In the genomic region with DNA sequence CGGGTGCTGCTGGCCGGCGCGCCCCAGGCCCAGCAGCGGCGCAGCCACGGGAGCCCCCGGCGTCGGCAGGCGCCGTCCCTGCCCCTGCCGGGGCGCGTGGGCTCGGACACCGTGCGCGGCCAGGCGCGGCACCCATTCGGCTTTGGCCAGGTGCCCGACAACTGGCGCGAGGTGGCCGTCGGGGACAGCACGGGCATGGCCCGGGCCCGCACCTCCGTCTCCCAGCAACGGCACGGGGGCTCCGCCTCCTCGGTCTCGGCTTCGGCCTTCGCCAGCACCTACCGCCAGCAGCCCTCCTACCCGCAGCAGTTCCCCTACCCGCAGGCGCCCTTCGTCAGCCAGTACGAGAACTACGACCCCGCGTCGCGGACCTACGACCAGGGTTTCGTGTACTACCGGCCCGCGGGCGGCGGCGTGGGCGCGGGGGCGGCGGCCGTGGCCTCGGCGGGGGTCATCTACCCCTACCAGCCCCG, we compare ENCODE assay signal across 8 cellular contexts. TPM values are rescaled to one million over a fixed set of nuclear protein-coding genes. Genes with fewer than 3 reads are reported as not detected.
DNase-seq lines count a peak whose midpoint lies in the region; ATAC-seq, FAIRE-seq and TF ChIP-seq lines count a peak whose summit lies in the region.

No MANE protein-coding gene starts in this region.

- dilution Hi-C loops in keratinocyte (cut with MboI; ENCODE audit: extremely low pct_ligation_motif_present, low sequenced_read_pairs) = no loop called here

- H4K20me1 ChIP-seq in keratinocyte (ENCODE audit: control insufficient read depth, extremely low read depth, insufficient read depth, low read length) = no peaks in the 10 kb centered on the region

- H3K9ac ChIP-seq in SK-N-MC (ENCODE audit: insufficient read length) = peak overlapping the region; percentile 78
- H3K9ac ChIP-seq in keratinocyte (ENCODE audit: control insufficient read depth, extremely low read depth, insufficient read depth, low read length) = peak overlapping the region; percentile 66

- ATAC-seq in GM19397 (IDR thresholded peaks at IDR 0.05; ENCODE audit: unreplicated experiment) = no peak

- H3K9me3 Mint-ChIP-seq in brain = no peaks in the 10 kb centered on the region

- H3K9me1 ChIP-seq in keratinocyte (ENCODE audit: control insufficient read depth, extremely low read depth, insufficient read depth, low read length) = no peaks in the 10 kb centered on the region

- H3K4me3 Mint-ChIP-seq in brain = peak overlapping the region in 4 of 5 experiments; percentile 48 to 74 (median 64)

- H3K9me3 ChIP-seq in SK-N-MC (ENCODE audit: low read depth, low read length) = no peaks in the 10 kb centered on the region
- H3K9me3 ChIP-seq in keratinocyte (ENCODE audit: control insufficient read depth, low read depth, low read length) = no peaks in the 10 kb centered on the region

- no peak overlapping the region for H3K27ac ChIP-seq in SK-N-MC
- no peak overlapping the region for H3K27ac ChIP-seq in keratinocyte (ENCODE audit: control insufficient read depth, insufficient read depth, low read length)

- TF ChIP-seq CTCF in brain (conservative IDR thresholded peaks at IDR 0.05) (no peak), keratinocyte (optimal IDR thresholded peaks at IDR 0.05 in 1 of 3, IDR thresholded peaks at IDR 0.05 in 1 of 3, conservative IDR thresholded peaks at IDR 0.05 in 1 of 3; ENCODE audit: extremely low read depth in 1 of 3, insufficient read depth in 2 of 3, low read length in 3 of 3) (no peak)

- H3K79me2 ChIP-seq in keratinocyte (ENCODE audit: control insufficient read depth, insufficient read depth, low read length) = no peaks in the 10 kb centered on the region

- H3K27me3 Mint-ChIP-seq in brain = peaks cover 23% of the 10 kb centered on the region

- TF ChIP-seq POLR2A in GM12892 (IDR thresholded peaks at IDR 0.05; ENCODE audit: low read depth, low read length) = no peak

- H3K4me1 Mint-ChIP-seq in brain = peaks cover 76% of the 10 kb centered on the region

- peak; percentile 10 for DNase-seq in DMS79 treated with DMSO at 0.1 percent for 48 hours (lab: John Stamatoyannopoulos, UW)
- DNase-seq in DMS79 (lab: John Stamatoyannopoulos, UW) = no peak
- no peak for DNase-seq in SK-N-MC (ENCODE audit: low read depth, low spot score)
- no peak for DNase-seq in keratinocyte (ENCODE audit: low read depth, low spot score)
- DNase-seq in stimulated activated CD4-positive, alpha-beta T cell treated with anti-CD3 and anti-CD28 coated beads, Interleukin-2, amount 100 ng/mL, for 24 hours = peak; percentile 42 to 53
- DNase-seq in GM12892 (ENCODE audit: insufficient read length) = no peak

- peak overlapping the region; percentile 69 for H3K4me2 ChIP-seq in keratinocyte (ENCODE audit: control insufficient read depth, extremely low read depth, insufficient read depth, low read depth, low read length)

- FAIRE-seq in keratinocyte (lab: Jason Lieb, UNC) (no peak), GM12892 (lab: Jason Lieb, UNC) (no peak)

- peaks cover 33% of the 10 kb centered on the region for H3K4me1 ChIP-seq in keratinocyte (ENCODE audit: control insufficient read depth, extremely low read depth, insufficient read depth, low read length)

- H3K4me3 ChIP-seq in SK-N-MC (peak overlapping the region; percentile 90), keratinocyte (ENCODE audit: control insufficient read depth in 2 of 3, extremely low read depth in 1 of 3, insufficient read depth in 2 of 3, low read depth in 1 of 3, low read length in 3 of 3) (peak overlapping the region; percentile 41 to 61 (median 47))

- no peak overlapping the region for H3K27ac Mint-ChIP-seq in brain

- H3K36me3 Mint-ChIP-seq in brain = no peaks in the 10 kb centered on the region

- H3K27me3 ChIP-seq in keratinocyte (ENCODE audit: control insufficient read depth, extremely low read depth, insufficient read depth, low read length) = no peaks in the 10 kb centered on the region

- H2AFZ ChIP-seq in keratinocyte (ENCODE audit: control insufficient read depth, low read length) = peak overlapping the region; percentile 78

- H3K36me3 ChIP-seq in SK-N-MC (ENCODE audit: insufficient read depth, low read length) = no peaks in the 10 kb centered on the region
- H3K36me3 ChIP-seq in keratinocyte (ENCODE audit: control insufficient read depth in 2 of 2, extremely low read depth in 1 of 2, insufficient read depth in 2 of 2, low read length in 2 of 2) = no peaks in the 10 kb centered on the region

RNA-seq across cellular contexts. Expression of gene LOXL1, which starts 0.8 kb away (rescaled TPM):
- 6.0 TPM for polyA plus RNA-seq in brain (ENCODE audit: insufficient read depth, low read depth, low replicate concordance)
- polyA plus RNA-seq in keratinocyte = 8.8 to 14.8 TPM (median 9.2 TPM) in 3 replicates
- polyA plus RNA-seq in keratinocyte (2011; ENCODE audit: low read depth) = 3.7 TPM
- polyA plus RNA-seq in keratinocyte (2011; cell fraction: cytosol; rRNA removed) = 8.2 and 13.2 TPM in 2 replicates
- polyA plus RNA-seq in keratinocyte (2011; cell fraction: nucleus; rRNA removed) = 13.6 and 28.2 TPM in 2 replicates
- polyA plus RNA-seq in keratinocyte (2012; ENCODE audit: low replicate concordance) = 10.2 and 14.9 TPM in 2 replicates
- polyA minus RNA-seq in keratinocyte = 18.3 to 36.7 TPM (median 23.4 TPM) in 3 replicates
- 22.6 TPM for polyA minus RNA-seq in keratinocyte (2011; cell fraction: cytosol; rRNA and poly(A)+ RNA removed)
- 13.4 and 20.4 TPM in 2 replicates for polyA minus RNA-seq in keratinocyte (2011; cell fraction: nucleus; rRNA and poly(A)+ RNA removed)
- not detected for polyA plus RNA-seq in GM12892 (2012; ENCODE audit: missing spikeins)

RNA-seq across cellular contexts. Expression of gene TBC1D21, which starts 53.7 kb away (rescaled TPM):
- polyA plus RNA-seq in brain (ENCODE audit: insufficient read depth, low read depth, low replicate concordance) (not detected), keratinocyte (not detected in 3 replicates)
- polyA plus RNA-seq in keratinocyte (2011; ENCODE audit: low read depth) = not detected
- polyA plus RNA-seq in keratinocyte (2011; cell fraction: cytosol; rRNA removed) = not detected in 2 replicates
- polyA plus RNA-seq in keratinocyte (2011; cell fraction: nucleus; rRNA removed) = not detected in 2 replicates
- polyA plus RNA-seq in keratinocyte (2012; ENCODE audit: low replicate concordance) = not detected in 2 replicates
- not detected in 3 replicates for polyA minus RNA-seq in keratinocyte
- polyA minus RNA-seq in keratinocyte (2011; cell fraction: cytosol; rRNA and poly(A)+ RNA removed) = not detected
- polyA minus RNA-seq in keratinocyte (2011; cell fraction: nucleus; rRNA and poly(A)+ RNA removed) = not detected in 2 replicates
- polyA plus RNA-seq in GM12892 (2012; ENCODE audit: missing spikeins) = not detected

Comparison
In these comparisons a context has a peak if more than half of its experiments do, and no peak if none do; other contexts are left out.
1. DNase-seq: peak in DMS79 treated with DMSO at 0.1 percent for 48 hours (single experiment) and stimulated activated CD4-positive, alpha-beta T cell treated with anti-CD3 and anti-CD28 coated beads, Interleukin-2, amount 100 ng/mL, for 24 hours (2 of 2); none in DMS79 (single experiment), SK-N-MC (single experiment), keratinocyte (single experiment) and GM12892 (single experiment).